In genomic region chrX:9829308-9830267, GRCh38 we compare ENCODE assay signal across 8 cellular contexts. TPM values are rescaled to one million over a fixed set of nuclear protein-coding genes. Genes with fewer than 3 reads are reported as not detected.
DNase-seq lines count a peak whose midpoint lies in the region; ATAC-seq and TF ChIP-seq lines count a peak whose summit lies in the region.

No MANE protein-coding gene starts in this region.

- H3K4me1 ChIP-seq in right lobe of liver = peaks cover 0 to 3% (median 0%) of the 10 kb centered on the region in 4 donors

- TF ChIP-seq CTCF in right lobe of liver (IDR thresholded peaks at IDR 0.05) = no peak

- no peaks in the 10 kb centered on the region for H3K27me3 ChIP-seq in right lobe of liver

- ATAC-seq in HG03045 (IDR thresholded peaks at IDR 0.05; ENCODE audit: unreplicated experiment) = peak; percentile 86
- peak; percentile 79 for ATAC-seq in activated T-cell treated with anti-CD3 and anti-CD28 coated beads, Interleukin-2, amount 50 U/mL, for 4 hours
- ATAC-seq in right lobe of liver = no peak

- no peaks in the 10 kb centered on the region for H3K9me3 ChIP-seq in right lobe of liver

- no peaks in the 10 kb centered on the region for H3K36me3 ChIP-seq in right lobe of liver

- no peaks in the 10 kb centered on the region for H3K9me3 Mint-ChIP-seq in activated T-cell treated with anti-CD3 and anti-CD28 coated beads, Interleukin-2, amount 50 U/mL, for 4 hours

- no peak overlapping the region for H3K4me3 ChIP-seq in right lobe of liver

- WGBS in right lobe of liver (ENCODE audit: insufficient coverage, low coverage, low lambda C conversion rate, missing lambda C conversion rate) = 76% methylated on average over 13 of the region's 14 CpGs

- H3K27ac ChIP-seq in right lobe of liver = no peak overlapping the region

- DNase-seq in activated CD8-positive, alpha-beta memory T cell treated with anti-CD3 and anti-CD28 coated beads, Interleukin-2, amount 50 U/mL, for 48 hours = peak; percentile 52
- no peak for DNase-seq in activated CD8-positive, alpha-beta memory T cell treated with anti-CD3 and anti-CD28 coated beads for 24 hours
- DNase-seq in activated T-cell treated with anti-CD3 and anti-CD28 coated beads, Interleukin-2, amount 50 U/mL, for 4 hours = no peak
- peak; percentile 0 for DNase-seq in stimulated activated CD8-positive, alpha-beta memory T cell treated with anti-CD3 and anti-CD28 coated beads, Interleukin-7, amount 100 ng/mL, for 24 hours (ENCODE audit: low read depth)
- no peak for DNase-seq in right lobe of liver
- DNase-seq in pons (ENCODE audit: low spot score) = no peak
- DNase-seq in NCI-H2107 treated with DMSO at 0.1 percent for 48 hours (lab: John Stamatoyannopoulos, UW; ENCODE audit: unreplicated experiment) = no peak

- peaks cover 4% of the 10 kb centered on the region for H3K27me3 Mint-ChIP-seq in activated T-cell treated with anti-CD3 and anti-CD28 coated beads, Interleukin-2, amount 50 U/mL, for 4 hours (ENCODE audit: low read depth)

- H3K36me3 Mint-ChIP-seq in activated T-cell treated with anti-CD3 and anti-CD28 coated beads, Interleukin-2, amount 50 U/mL, for 4 hours (ENCODE audit: insufficient read depth) = no peaks in the 10 kb centered on the region

- intact Hi-C loops in right lobe of liver (cut with DNase I) = no loop called here

- TF ChIP-seq POLR2A in right lobe of liver (IDR thresholded peaks at IDR 0.05) = no peak

- no peaks in the 10 kb centered on the region for H3K4me1 Mint-ChIP-seq in activated T-cell treated with anti-CD3 and anti-CD28 coated beads, Interleukin-2, amount 50 U/mL, for 4 hours (ENCODE audit: low read depth)

- H3K4me3 Mint-ChIP-seq in activated T-cell treated with anti-CD3 and anti-CD28 coated beads, Interleukin-2, amount 50 U/mL, for 4 hours = no peak overlapping the region

RNA-seq across cellular contexts. Expression of gene SHROOM2, which starts 43.4 kb away (rescaled TPM):
- under 1 TPM in 1 of 3 donors, not detected in 2; 0.03 TPM for total RNA-seq in activated T-cell treated with anti-CD3 and anti-CD28 coated beads, Interleukin-2, amount 50 U/mL, for 4 hours
- 1 to 10 TPM; 3.6 to 7.5 (median 3.9) TPM for total RNA-seq in right lobe of liver

Comparison
In these comparisons a context has a peak if more than half of its experiments do, and no peak if none do; other contexts are left out.
1. DNase-seq: peak in activated CD8-positive, alpha-beta memory T cell treated with anti-CD3 and anti-CD28 coated beads, Interleukin-2, amount 50 U/mL, for 48 hours (single experiment) and stimulated activated CD8-positive, alpha-beta memory T cell treated with anti-CD3 and anti-CD28 coated beads, Interleukin-7, amount 100 ng/mL, for 24 hours (single experiment); none in activated CD8-positive, alpha-beta memory T cell treated with anti-CD3 and anti-CD28 coated beads for 24 hours (single experiment), activated T-cell treated with anti-CD3 and anti-CD28 coated beads, Interleukin-2, amount 50 U/mL, for 4 hours (single experiment), right lobe of liver (0 of 3), pons (single experiment) and NCI-H2107 treated with DMSO at 0.1 percent for 48 hours (single experiment).
2. ATAC-seq: peak in HG03045 (single experiment) and activated T-cell treated with anti-CD3 and anti-CD28 coated beads, Interleukin-2, amount 50 U/mL, for 4 hours (2 of 2); none in right lobe of liver (0 of 4).
3. RNA of gene SHROOM2, which starts 43.4 kb away (total RNA-seq): 3.6 to 7.5 TPM in right lobe of liver; 0.03 TPM in activated T-cell treated with anti-CD3 and anti-CD28 coated beads, Interleukin-2, amount 50 U/mL, for 4 hours; every median in the first group is over 4 times any median in the second.